In the genomic region with DNA sequence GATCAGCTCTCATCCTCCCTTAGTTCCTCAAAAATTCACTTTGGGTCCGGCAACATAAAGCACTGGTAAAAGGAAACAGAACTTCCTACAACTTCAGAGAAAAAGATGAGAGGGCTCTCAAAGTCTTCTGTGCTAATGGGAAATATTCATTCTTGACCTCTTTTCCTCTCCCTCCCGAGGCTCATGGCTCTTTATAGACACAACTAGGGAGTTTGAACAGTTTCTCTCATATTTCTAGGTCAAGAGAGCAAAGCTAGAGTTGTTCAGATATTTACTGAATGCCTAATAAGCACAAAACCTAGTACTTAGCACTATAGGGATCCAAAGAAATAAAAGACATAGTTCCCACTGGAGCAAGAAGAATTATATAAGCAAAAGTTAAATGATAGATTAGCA, we compare ENCODE assay signal across 17 cellular contexts.
DNase-seq lines count a peak whose midpoint lies in the region; ATAC-seq and TF ChIP-seq lines count a peak whose summit lies in the region.
"Had no signal": no experiment of that assay in that cellular context is flagged by ENCODE, and none has a peak within 500 bp of the region (broad histone marks: within the 10 kb centered on the region; RNA-seq: fewer than 3 reads in every experiment).

No MANE protein-coding gene starts in this region.

- H2BK5ac ChIP-seq in mesenchymal stem cell (ENCODE audit: low read depth, low read length, poor library complexity, severe bottlenecking), result no peak overlapping the region

- no peak for TF ChIP-seq POLR2A in stomach (IDR thresholded peaks at IDR 0.05)
- TF ChIP-seq POLR2A in erythroblast (IDR thresholded peaks at IDR 0.05; ENCODE audit: low read length), result no peak

- H2AFZ ChIP-seq in GM23338 (peak overlapping the region; percentile 94; the same call in 1 of the 2 replicates), mesenchymal stem cell (ENCODE audit: low read depth, low read length) (no peak overlapping the region)

- no peaks in the 10 kb centered on the region for H3K79me2 ChIP-seq in GM23338 (replicated peaks; ENCODE audit: insufficient read depth)

- peaks cover 13% of the 10 kb centered on the region for H3K4me1 Mint-ChIP-seq in GM23338
- H3K4me1 Mint-ChIP-seq: IgD-negative memory B cell had no signal

- H3K9me2 ChIP-seq in GM23338 (ENCODE audit: insufficient read depth), result no peaks in the 10 kb centered on the region

- H2AK5ac ChIP-seq in mesenchymal stem cell (ENCODE audit: low read length, severe bottlenecking), result no peak overlapping the region

- no peak overlapping the region for H2BK15ac ChIP-seq in mesenchymal stem cell (ENCODE audit: low read depth, poor library complexity, severe bottlenecking)

- H3K14ac ChIP-seq in mesenchymal stem cell (ENCODE audit: low read length in 2 of 2), result no peak overlapping the region

- DNase-seq in GM23338 (ENCODE audit: low spot score) (no peak), mesenchymal stem cell (no peak), stomach (no peak), NOMO-1 treated with dmso at 0.1 percent for 144 hours (lab: John Stamatoyannopoulos, UW; ENCODE audit: unreplicated experiment) (no peak), erythroblast (lab: John Stamatoyannopoulos, UW) (no peak)
- DNase-seq in stimulated activated CD4-positive, alpha-beta T cell treated with anti-CD3 and anti-CD28 coated beads, Interleukin-2, amount 100 ng/mL, for 48 hours, result no peak
- no peak for DNase-seq in effector CD8-positive, alpha-beta T cell (lab: John Stamatoyannopoulos, UW)
- DNase-seq: CD4-positive, alpha-beta T cell; DMS53; NCI-H1092; NCI-H510A treated with DMSO at 0.1 percent for 48 hours; occipital lobe; stimulated activated CD4-positive, alpha-beta T cell treated with anti-CD3 and anti-CD28 coated beads, Interleukin-2, amount 100 ng/mL, for 24 hours had no signal

- no peak overlapping the region for H3K4me3 ChIP-seq in GM23338
- no peak overlapping the region for H3K4me3 ChIP-seq in duodenal mucosa (ENCODE audit: low read depth in 1 of 2, low read length in 2 of 2)
- H3K4me3 ChIP-seq in mesenchymal stem cell (ENCODE audit: insufficient read depth in 1 of 2, low read depth in 1 of 2, low read length in 2 of 2), result peak overlapping the region in 1 of 2 experiments; percentile 33
- no peak overlapping the region for H3K4me3 ChIP-seq in stomach

- H3F3A ChIP-seq in GM23338 (replicated peaks; ENCODE audit: low read depth), result no peaks in the 10 kb centered on the region

- H3K27ac ChIP-seq in GM23338 (ENCODE audit: low read depth) (no peak overlapping the region), duodenal mucosa (ENCODE audit: low read depth, low read length) (peak overlapping the region; percentile 17), mesenchymal stem cell (ENCODE audit: low read length, poor library complexity, severe bottlenecking) (no peak overlapping the region), stomach (peak overlapping the region in 3 of 5 donors; percentile 35 to 61 (median 61))
- H3K27ac ChIP-seq: RWPE1 had no signal

- no peaks in the 10 kb centered on the region for H3K36me3 ChIP-seq in GM23338 (ENCODE audit: insufficient read depth)
- H3K36me3 ChIP-seq in duodenal mucosa (ENCODE audit: control insufficient read depth in 1 of 2, insufficient read depth in 2 of 2, low read length in 2 of 2), result no peaks in the 10 kb centered on the region
- no peaks in the 10 kb centered on the region for H3K36me3 ChIP-seq in mesenchymal stem cell (ENCODE audit: control insufficient read depth in 1 of 2, insufficient read depth in 2 of 2, low read depth in 1 of 2, low read length in 2 of 2)
- H3K36me3 ChIP-seq in stomach, result no peaks in the 10 kb centered on the region

- intact Hi-C loops in stomach (cut with DNase I; ENCODE audit: low total_unique reads), result no loop called here

- no peaks in the 10 kb centered on the region for H3K27me3 ChIP-seq in GM23338 (ENCODE audit: insufficient read depth)
- H3K27me3 ChIP-seq in duodenal mucosa (ENCODE audit: control insufficient read depth in 1 of 2, insufficient read depth in 2 of 2, low read length in 2 of 2), result no peaks in the 10 kb centered on the region
- H3K27me3 ChIP-seq in mesenchymal stem cell (ENCODE audit: control insufficient read depth in 1 of 2, insufficient read depth in 1 of 2, low read length in 2 of 2), result no peaks in the 10 kb centered on the region
- no peaks in the 10 kb centered on the region for H3K27me3 ChIP-seq in stomach

- no peak overlapping the region for H3K27ac Mint-ChIP-seq in GM23338
- H3K27ac Mint-ChIP-seq: activated naive CD8-positive, alpha-beta T cell; CD4-positive, alpha-beta T cell; IgD-negative memory B cell had no signal

- WGBS in mesenchymal stem cell, result no CpG with 5 or more reads among the region's 2 CpGs
- WGBS in stomach, 5 donors, result 22 to 57% (median 40%) methylated on average over 2 of the region's 2 CpGs

- no peak overlapping the region for H3K18ac ChIP-seq in mesenchymal stem cell (ENCODE audit: low read depth in 1 of 2, low read length in 2 of 2)

- H3K9ac ChIP-seq in duodenal mucosa (ENCODE audit: low read depth in 1 of 2, low read length in 2 of 2) (no peak overlapping the region), mesenchymal stem cell (ENCODE audit: low read length) (peak overlapping the region; percentile 87)

- TF ChIP-seq CTCF in GM23338 (conservative IDR thresholded peaks at IDR 0.05; ENCODE audit: low read depth in 2 of 2) (no peak), stomach (IDR thresholded peaks at IDR 0.05) (no peak)

- H3K9me3 Mint-ChIP-seq in GM23338, result no peaks in the 10 kb centered on the region
- H3K9me3 Mint-ChIP-seq: CD4-positive, alpha-beta T cell had no signal

- no peaks in the 10 kb centered on the region for H3K9me3 ChIP-seq in duodenal mucosa (ENCODE audit: control insufficient read depth in 1 of 2, low read length in 2 of 2)
- no peaks in the 10 kb centered on the region for H3K9me3 ChIP-seq in mesenchymal stem cell (ENCODE audit: control insufficient read depth, low read length)
- H3K9me3 ChIP-seq in stomach, result no peaks in the 10 kb centered on the region

- no peak overlapping the region for H3K23ac ChIP-seq in mesenchymal stem cell (ENCODE audit: low read length in 2 of 2)

- H3K4ac ChIP-seq in mesenchymal stem cell (ENCODE audit: low read depth in 1 of 2, low read length in 2 of 2), result no peak overlapping the region

- peak overlapping the region; percentile 27 for H2BK120ac ChIP-seq in mesenchymal stem cell (ENCODE audit: low read depth, low read length)

- no peaks in the 10 kb centered on the region for H4K20me1 ChIP-seq in GM23338 (replicated peaks; ENCODE audit: insufficient read depth)

- ATAC-seq in GM23338, result no peak

- no peak overlapping the region for H3K4me3 Mint-ChIP-seq in GM23338
- H3K4me3 Mint-ChIP-seq: activated naive CD8-positive, alpha-beta T cell; CD4-positive, alpha-beta T cell; IgD-negative memory B cell had no signal

- H3K27me3 Mint-ChIP-seq in GM23338 (ENCODE audit: insufficient read depth, low read depth, poor library complexity), result peaks cover 2% of the 10 kb centered on the region

- no peak for TF ChIP-seq EP300 in stomach (IDR thresholded peaks at IDR 0.05)

- H3K79me1 ChIP-seq in mesenchymal stem cell (replicated peaks; ENCODE audit: low read length, poor library complexity, severe bottlenecking), result no peaks in the 10 kb centered on the region

- no peak overlapping the region for H4K91ac ChIP-seq in mesenchymal stem cell (ENCODE audit: low read length)

- no peak overlapping the region for H2BK12ac ChIP-seq in mesenchymal stem cell (ENCODE audit: low read length in 2 of 2)

- H3K4me1 ChIP-seq in GM23338 (ENCODE audit: insufficient read depth), result 0 out of 2 replicates have a peak, but pooled peaks cover 11% of the 10 kb centered on the region
- no peaks in the 10 kb centered on the region for H3K4me1 ChIP-seq in duodenal mucosa (ENCODE audit: control insufficient read depth in 1 of 2, insufficient read depth in 2 of 2, low read length in 2 of 2)
- H3K4me1 ChIP-seq in mesenchymal stem cell (ENCODE audit: control insufficient read depth, insufficient read depth, low read depth, low read length), result no peaks in the 10 kb centered on the region
- H3K4me1 ChIP-seq in stomach, result peaks cover 0 to 6% (median 0%) of the 10 kb centered on the region in 4 donors

- H3K36me3 Mint-ChIP-seq in GM23338 (ENCODE audit: low read depth), result no peaks in the 10 kb centered on the region
- H3K36me3 Mint-ChIP-seq: activated naive CD8-positive, alpha-beta T cell had no signal

- no peak overlapping the region for H4K8ac ChIP-seq in mesenchymal stem cell (ENCODE audit: low read length)

- 0 out of 2 replicates have a peak overlapping the region, but pooled peaks have one; percentile 56 for H3K4me2 ChIP-seq in GM23338
- no peak overlapping the region for H3K4me2 ChIP-seq in mesenchymal stem cell (ENCODE audit: low read length, poor library complexity, severe bottlenecking)

TF ChIP-seq in GM23338, 12 proteins besides CTCF, POLR2A, EP300 and RAD21 (continues in another document):
- TF ChIP-seq NANOG (IDR thresholded peaks at IDR 0.05; ENCODE audit: borderline replicate concordance), result no peak

Comparison
In these comparisons a context has a peak if more than half of its experiments do, and no peak if none do; other contexts are left out.
1. H3K27ac ChIP-seq: peak in duodenal mucosa (single experiment) and stomach (3 of 5); none in GM23338 (single experiment) and mesenchymal stem cell (single experiment).